Comparison of ENCODE assay signal across 2 cellular contexts in genomic region chr19:52112624-52113023, GRCh38.
A peak's percentile ranks its signal among the peaks of the same experiment; 100 is the strongest.
TF ChIP-seq lines count a peak whose summit lies in the region.

No MANE protein-coding gene starts in this region.

TF ChIP-seq in liver, 16 proteins besides CTCF, POLR2A, EP300 and RAD21:
- no peak for TF ChIP-seq GABPA (IDR thresholded peaks at IDR 0.05 in 1 of 2, conservative IDR thresholded peaks at IDR 0.05 in 1 of 2)
- TF ChIP-seq TAF1 (conservative IDR thresholded peaks at IDR 0.05) = no peak
- TF ChIP-seq FOXA1 (IDR thresholded peaks at IDR 0.05) = no peak
- no peak for TF ChIP-seq RXRA (IDR thresholded peaks at IDR 0.05)
- no peak for TF ChIP-seq ZBTB33 (IDR thresholded peaks at IDR 0.05)
- no peak for TF ChIP-seq ATF3 (IDR thresholded peaks at IDR 0.05)
- no peak for TF ChIP-seq NR2F2 (IDR thresholded peaks at IDR 0.05)
- TF ChIP-seq REST (IDR thresholded peaks at IDR 0.05) = no peak
- no peak for TF ChIP-seq JUND (IDR thresholded peaks at IDR 0.05)
- no peak for TF ChIP-seq FOXA2 (IDR thresholded peaks at IDR 0.05)
- no peak for TF ChIP-seq MAX (IDR thresholded peaks at IDR 0.05)
- TF ChIP-seq HNF4G (IDR thresholded peaks at IDR 0.05) = no peak
- no peak for TF ChIP-seq SP1 (IDR thresholded peaks at IDR 0.05)
- TF ChIP-seq EGR1 (IDR thresholded peaks at IDR 0.05; ENCODE audit: low read depth in 2 of 2) = no peak
- no peak for TF ChIP-seq YY1 (IDR thresholded peaks at IDR 0.05)
- no peak for TF ChIP-seq HNF4A (conservative IDR thresholded peaks at IDR 0.05)

TF ChIP-seq in H1, 55 proteins besides CTCF, POLR2A, EP300 and RAD21:
- peak; percentile 11; the same call in 1 of the 2 replicates for TF ChIP-seq MAX (IDR thresholded peaks at IDR 0.05)
- no peak for TF ChIP-seq PHF8 (conservative IDR thresholded peaks at IDR 0.05; ENCODE audit: low read depth, low read length)
- no peak for TF ChIP-seq SP1 (IDR thresholded peaks at IDR 0.05; ENCODE audit: low read depth, low read length)
- no peak for TF ChIP-seq KDM1A (IDR thresholded peaks at IDR 0.05; ENCODE audit: borderline replicate concordance, low read length)
- TF ChIP-seq CHD7 (IDR thresholded peaks at IDR 0.05; ENCODE audit: insufficient replicate concordance, low read length) = no peak
- peak; percentile 57 for TF ChIP-seq E2F6 (IDR thresholded peaks at IDR 0.05)
- no peak for TF ChIP-seq SAP30 (IDR thresholded peaks at IDR 0.05; ENCODE audit: insufficient read depth, insufficient replicate concordance, low read length)
- TF ChIP-seq SIRT6 (IDR thresholded peaks at IDR 0.05; ENCODE audit: low read length) = no peak
- no peak for TF ChIP-seq JUND (IDR thresholded peaks at IDR 0.05; ENCODE audit: low read length)
- TF ChIP-seq RXRA (IDR thresholded peaks at IDR 0.05; ENCODE audit: insufficient read depth, low read depth, low read length) = no peak
- TF ChIP-seq TAF7 (optimal IDR thresholded peaks at IDR 0.05; ENCODE audit: borderline replicate concordance, low read depth, low read length) = no peak
- TF ChIP-seq BACH1 (IDR thresholded peaks at IDR 0.05; ENCODE audit: low read length) = no peak
- TF ChIP-seq TEAD4 (IDR thresholded peaks at IDR 0.05; ENCODE audit: low read depth, low read length) = no peak
- TF ChIP-seq GTF2F1 (IDR thresholded peaks at IDR 0.05; ENCODE audit: borderline replicate concordance, low read depth, low read length) = no peak
TF ChIP-seq in H1: peak in this region for 2.
